ENCODE assay signal across 7 cellular contexts in the genomic region with DNA sequence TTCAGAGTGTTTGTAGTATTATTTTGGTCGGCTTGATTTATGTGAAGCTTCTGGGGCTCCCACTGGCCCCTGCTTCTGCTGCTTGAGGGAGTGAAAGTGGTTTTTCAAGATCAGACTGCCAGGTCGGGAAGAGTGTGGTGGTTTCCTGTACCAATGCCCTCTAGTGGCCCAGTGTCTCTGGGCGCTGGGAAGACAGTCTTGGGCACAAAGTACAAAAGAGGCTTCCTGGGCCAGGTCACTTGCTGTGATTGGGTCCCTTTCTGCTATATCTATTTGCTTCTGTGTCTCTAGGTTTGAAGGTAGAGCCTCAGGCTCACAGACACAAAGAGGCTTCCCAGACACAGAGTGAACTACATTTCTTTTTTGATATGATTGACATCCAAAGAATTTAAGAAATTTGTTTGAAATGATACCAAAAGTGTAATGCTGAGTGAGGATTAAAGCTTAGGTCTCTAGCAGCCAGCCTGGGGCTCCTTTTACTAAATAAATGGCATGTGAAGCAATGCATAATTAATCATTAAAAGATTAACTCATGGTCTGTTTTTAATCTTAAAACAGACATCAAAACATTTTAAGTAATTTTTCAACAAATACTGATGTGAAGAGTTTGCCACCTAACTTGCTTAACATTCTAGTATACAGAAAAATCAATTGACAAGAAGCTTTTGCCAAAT. TPM values are rescaled to one million over a fixed set of nuclear protein-coding genes. Genes with fewer than 3 reads are reported as not detected.
A peak's percentile ranks its signal among the peaks of the same experiment; 100 is the strongest.
DNase-seq lines count a peak whose midpoint lies in the region; ATAC-seq and TF ChIP-seq lines count a peak whose summit lies in the region.

No MANE protein-coding gene starts in this region.

- no peak overlapping the region for H3K4me2 ChIP-seq in smooth muscle cell

- no peak overlapping the region for H2AFZ ChIP-seq in smooth muscle cell (ENCODE audit: low read depth)

- TF ChIP-seq CTCF in fibroblast of pulmonary artery (IDR thresholded peaks at IDR 0.05; ENCODE audit: low read length, missing control alignments), result peak; percentile 17
- peak; percentile 32 for TF ChIP-seq CTCF in smooth muscle cell (IDR thresholded peaks at IDR 0.05; ENCODE audit: borderline replicate concordance, insufficient read depth, poor library complexity, severe bottlenecking)

- no peaks in the 10 kb centered on the region for H4K20me1 ChIP-seq in smooth muscle cell (ENCODE audit: low read depth)

- peak; percentile 18 for DNase-seq in EL
- DNase-seq in T-helper 17 cell, result no peak
- DNase-seq in fibroblast of pulmonary artery (ENCODE audit: low read depth), result no peak
- no peak for DNase-seq in smooth muscle cell (lab: John Stamatoyannopoulos, UW; ENCODE audit: unreplicated experiment)

- no peaks in the 10 kb centered on the region for H3K27me3 Mint-ChIP-seq in T-helper 17 cell

- no peaks in the 10 kb centered on the region for H3K36me3 Mint-ChIP-seq in T-helper 17 cell (ENCODE audit: low read depth)

- H3K4me3 Mint-ChIP-seq in T-helper 17 cell, result no peak overlapping the region

- no peaks in the 10 kb centered on the region for H3K4me1 ChIP-seq in smooth muscle cell (ENCODE audit: low read depth)

- H3F3A ChIP-seq in smooth muscle cell (ENCODE audit: low read depth), result no peaks in the 10 kb centered on the region

- no peaks in the 10 kb centered on the region for H3K36me3 ChIP-seq in smooth muscle cell (ENCODE audit: low read depth)

- 29% methylated on average over 3 of the region's 3 CpGs for WGBS in smooth muscle cell (ENCODE audit: low lambda C conversion rate)

- ATAC-seq in GM19351 (IDR thresholded peaks at IDR 0.05; ENCODE audit: unreplicated experiment) (peak; percentile 94), HG03342 (IDR thresholded peaks at IDR 0.05; ENCODE audit: unreplicated experiment) (peak; percentile 79), T-helper 17 cell (peak; percentile 69), HG02970 (IDR thresholded peaks at IDR 0.05; ENCODE audit: low FRiP score, unreplicated experiment) (no peak)

- H3K79me2 ChIP-seq in smooth muscle cell (ENCODE audit: low read depth), result no peaks in the 10 kb centered on the region

- peaks cover 5% of the 10 kb centered on the region for H3K4me1 Mint-ChIP-seq in T-helper 17 cell

- H3K4me3 ChIP-seq in fibroblast of pulmonary artery (replicated peaks; ENCODE audit: low read depth, low read length) (no peak overlapping the region), smooth muscle cell (no peak overlapping the region)

- H3K9me3 ChIP-seq in T-helper 17 cell (ENCODE audit: control insufficient read depth, low read length, poor library complexity, severe bottlenecking), result no peaks in the 10 kb centered on the region
- H3K9me3 ChIP-seq in smooth muscle cell (replicated peaks; ENCODE audit: low read depth), result no peaks in the 10 kb centered on the region

- no peak overlapping the region for H3K9ac ChIP-seq in smooth muscle cell (ENCODE audit: low read depth)

- H3K27ac Mint-ChIP-seq in T-helper 17 cell, result no peak overlapping the region

- H3K27me3 ChIP-seq in smooth muscle cell (ENCODE audit: low read depth), result peaks cover 5% of the 10 kb centered on the region

- no peak overlapping the region for H3K27ac ChIP-seq in smooth muscle cell (ENCODE audit: low read depth)

RNA-seq across cellular contexts. Expression of gene ABCB1, which starts 36.3 kb away (rescaled TPM):
- total RNA-seq in T-helper 17 cell, result 10 to 100 TPM; 26.1 to 32.5 TPM
- total RNA-seq in smooth muscle cell, result 1.1 and 10.0 TPM in 2 replicates
- 1.4 and 1.9 TPM in 2 replicates for polyA plus RNA-seq in smooth muscle cell
